ENCODE assay signal across 4 cellular contexts in the genomic region with DNA sequence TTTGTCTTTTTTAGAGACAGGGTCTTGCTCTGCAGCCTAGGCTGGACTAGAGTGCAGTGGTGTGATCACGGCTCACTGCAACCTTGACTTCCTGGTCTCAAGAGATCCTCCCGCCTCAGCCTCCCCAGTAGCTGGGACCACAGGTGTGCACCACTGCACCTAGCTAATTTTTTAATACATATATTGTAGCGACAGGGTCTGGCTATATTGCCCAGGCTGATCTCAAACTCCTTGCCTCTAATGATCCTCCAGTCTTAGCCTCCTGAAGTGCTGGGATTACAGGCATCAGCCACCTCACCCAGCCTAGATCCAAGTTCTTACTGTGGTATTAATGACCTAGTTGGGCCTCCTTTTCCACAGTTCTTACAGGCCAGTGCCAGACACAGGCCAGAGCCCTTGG.
A peak's percentile ranks its signal among the peaks of the same experiment; 100 is the strongest.
TF ChIP-seq lines count a peak whose summit lies in the region.

No MANE protein-coding gene starts in this region.

TF ChIP-seq in SK-N-SH, 30 proteins besides CTCF, POLR2A, EP300 and RAD21:
- TF ChIP-seq ELF1 (IDR thresholded peaks at IDR 0.05) = no peak
- no peak for TF ChIP-seq EZH2phosphoT487 (IDR thresholded peaks at IDR 0.05; ENCODE audit: borderline replicate concordance, low read depth)
- no peak for TF ChIP-seq RCOR1 (IDR thresholded peaks at IDR 0.05; ENCODE audit: low read length)
- TF ChIP-seq RFX5 (IDR thresholded peaks at IDR 0.05; ENCODE audit: low read length) = no peak
- TF ChIP-seq RXRA (IDR thresholded peaks at IDR 0.05; ENCODE audit: borderline replicate concordance, low read depth) = no peak
- TF ChIP-seq, protein P1, sequence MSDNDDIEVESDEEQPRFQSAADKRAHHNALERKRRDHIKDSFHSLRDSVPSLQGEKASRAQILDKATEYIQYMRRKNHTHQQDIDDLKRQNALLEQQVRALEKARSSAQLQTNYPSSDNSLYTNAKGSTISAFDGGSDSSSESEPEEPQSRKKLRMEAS (IDR thresholded peaks at IDR 0.05; ENCODE audit: low read depth) = no peak
- no peak for TF ChIP-seq CHD2 (IDR thresholded peaks at IDR 0.05; ENCODE audit: low read length, partially characterized antibody)
- TF ChIP-seq, protein P2, sequence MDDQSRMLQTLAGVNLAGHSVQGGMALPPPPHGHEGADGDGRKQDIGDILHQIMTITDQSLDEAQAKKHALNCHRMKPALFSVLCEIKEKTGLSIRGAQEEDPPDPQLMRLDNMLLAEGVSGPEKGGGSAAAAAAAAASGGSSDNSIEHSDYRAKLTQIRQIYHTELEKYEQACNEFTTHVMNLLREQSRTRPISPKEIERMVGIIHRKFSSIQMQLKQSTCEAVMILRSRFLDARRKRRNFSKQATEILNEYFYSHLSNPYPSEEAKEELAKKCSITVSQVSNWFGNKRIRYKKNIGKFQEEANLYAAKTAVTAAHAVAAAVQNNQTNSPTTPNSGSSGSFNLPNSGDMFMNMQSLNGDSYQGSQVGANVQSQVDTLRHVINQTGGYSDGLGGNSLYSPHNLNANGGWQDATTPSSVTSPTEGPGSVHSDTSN (IDR thresholded peaks at IDR 0.05) = no peak
- no peak for TF ChIP-seq GABPA (IDR thresholded peaks at IDR 0.05; ENCODE audit: low read depth)
- TF ChIP-seq FOXJ3 (CRISPR knock-in tag; IDR thresholded peaks at IDR 0.05) = no peak
- TF ChIP-seq SIN3A (IDR thresholded peaks at IDR 0.05; ENCODE audit: borderline replicate concordance, low read depth, low read length) = no peak

TF ChIP-seq in SK-N-SH treated with all-trans-retinoic acid at 6 μM for 48 hours, 23 proteins besides CTCF, POLR2A, EP300 and RAD21 (continues in another document):
- TF ChIP-seq, protein P3, sequence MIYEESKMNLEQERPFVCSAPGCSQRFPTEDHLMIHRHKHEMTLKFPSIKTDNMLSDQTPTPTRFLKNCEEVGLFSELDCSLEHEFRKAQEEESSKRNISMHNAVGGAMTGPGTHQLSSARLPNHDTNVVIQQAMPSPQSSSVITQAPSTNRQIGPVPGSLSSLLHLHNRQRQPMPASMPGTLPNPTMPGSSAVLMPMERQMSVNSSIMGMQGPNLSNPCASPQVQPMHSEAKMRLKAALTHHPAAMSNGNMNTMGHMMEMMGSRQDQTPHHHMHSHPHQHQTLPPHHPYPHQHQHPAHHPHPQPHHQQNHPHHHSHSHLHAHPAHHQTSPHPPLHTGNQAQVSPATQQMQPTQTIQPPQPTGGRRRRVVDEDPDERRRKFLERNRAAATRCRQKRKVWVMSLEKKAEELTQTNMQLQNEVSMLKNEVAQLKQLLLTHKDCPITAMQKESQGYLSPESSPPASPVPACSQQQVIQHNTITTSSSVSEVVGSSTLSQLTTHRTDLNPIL (CRISPR knock-in tag; IDR thresholded peaks at IDR 0.05; ENCODE audit: low read depth) = no peak
- TF ChIP-seq GLIS3 (CRISPR knock-in tag; IDR thresholded peaks at IDR 0.05) (no peak), BACH2 (CRISPR knock-in tag; IDR thresholded peaks at IDR 0.05; ENCODE audit: borderline replicate concordance) (no peak), RARB (CRISPR knock-in tag; IDR thresholded peaks at IDR 0.05) (no peak), ZC3H10 (CRISPR knock-in tag; IDR thresholded peaks at IDR 0.05) (no peak), ESRRG (CRISPR knock-in tag; IDR thresholded peaks at IDR 0.05) (no peak), ZNF70 (CRISPR knock-in tag; IDR thresholded peaks at IDR 0.05) (no peak), TCF4 (CRISPR knock-in tag; IDR thresholded peaks at IDR 0.05; ENCODE audit: borderline replicate concordance) (no peak), ZNF8 (CRISPR knock-in tag; IDR thresholded peaks at IDR 0.05) (no peak), TOX (CRISPR knock-in tag; IDR thresholded peaks at IDR 0.05; ENCODE audit: borderline replicate concordance) (no peak), ZNF565 (CRISPR knock-in tag; conservative IDR thresholded peaks at IDR 0.05; ENCODE audit: low read depth) (no peak), ZFP3 (CRISPR knock-in tag; IDR thresholded peaks at IDR 0.05) (no peak), PPARA (CRISPR knock-in tag; IDR thresholded peaks at IDR 0.05; ENCODE audit: borderline replicate concordance) (no peak), ZFP30 (CRISPR knock-in tag; IDR thresholded peaks at IDR 0.05) (no peak), SNAI2 (CRISPR knock-in tag; IDR thresholded peaks at IDR 0.05) (no peak)
- TF ChIP-seq, protein P4, sequence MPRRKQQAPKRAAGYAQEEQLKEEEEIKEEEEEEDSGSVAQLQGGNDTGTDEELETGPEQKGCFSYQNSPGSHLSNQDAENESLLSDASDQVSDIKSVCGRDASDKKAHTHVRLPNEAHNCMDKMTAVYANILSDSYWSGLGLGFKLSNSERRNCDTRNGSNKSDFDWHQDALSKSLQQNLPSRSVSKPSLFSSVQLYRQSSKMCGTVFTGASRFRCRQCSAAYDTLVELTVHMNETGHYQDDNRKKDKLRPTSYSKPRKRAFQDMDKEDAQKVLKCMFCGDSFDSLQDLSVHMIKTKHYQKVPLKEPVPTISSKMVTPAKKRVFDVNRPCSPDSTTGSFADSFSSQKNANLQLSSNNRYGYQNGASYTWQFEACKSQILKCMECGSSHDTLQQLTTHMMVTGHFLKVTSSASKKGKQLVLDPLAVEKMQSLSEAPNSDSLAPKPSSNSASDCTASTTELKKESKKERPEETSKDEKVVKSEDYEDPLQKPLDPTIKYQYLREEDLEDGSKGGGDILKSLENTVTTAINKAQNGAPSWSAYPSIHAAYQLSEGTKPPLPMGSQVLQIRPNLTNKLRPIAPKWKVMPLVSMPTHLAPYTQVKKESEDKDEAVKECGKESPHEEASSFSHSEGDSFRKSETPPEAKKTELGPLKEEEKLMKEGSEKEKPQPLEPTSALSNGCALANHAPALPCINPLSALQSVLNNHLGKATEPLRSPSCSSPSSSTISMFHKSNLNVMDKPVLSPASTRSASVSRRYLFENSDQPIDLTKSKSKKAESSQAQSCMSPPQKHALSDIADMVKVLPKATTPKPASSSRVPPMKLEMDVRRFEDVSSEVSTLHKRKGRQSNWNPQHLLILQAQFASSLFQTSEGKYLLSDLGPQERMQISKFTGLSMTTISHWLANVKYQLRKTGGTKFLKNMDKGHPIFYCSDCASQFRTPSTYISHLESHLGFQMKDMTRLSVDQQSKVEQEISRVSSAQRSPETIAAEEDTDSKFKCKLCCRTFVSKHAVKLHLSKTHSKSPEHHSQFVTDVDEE (CRISPR knock-in tag; IDR thresholded peaks at IDR 0.05) = no peak

TF ChIP-seq in K562, 482 proteins besides CTCF, POLR2A, EP300 and RAD21:
- TF ChIP-seq ZKSCAN8 (CRISPR knock-in tag; IDR thresholded peaks at IDR 0.05) (no peak), TSC22D4 (tag; IDR thresholded peaks at IDR 0.05) (no peak), ZNF121 (CRISPR knock-in tag; conservative IDR thresholded peaks at IDR 0.05) (peak; percentile 56), MEF2D (tag; conservative IDR thresholded peaks at IDR 0.05; ENCODE audit: low read depth) (no peak), RBM25 (IDR thresholded peaks at IDR 0.05; ENCODE audit: low read depth, low read length, severe bottlenecking) (no peak), BRD9 (IDR thresholded peaks at IDR 0.05; ENCODE audit: low read depth, partially characterized antibody) (no peak)

TF ChIP-seq in GM12891, 5 proteins besides CTCF, POLR2A, EP300 and RAD21:
- TF ChIP-seq POU2F2 (IDR thresholded peaks at IDR 0.05; ENCODE audit: low read depth, low read length) (no peak), TAF1 (IDR thresholded peaks at IDR 0.05; ENCODE audit: low read depth, low read length) (no peak), PAX5 (IDR thresholded peaks at IDR 0.05; ENCODE audit: insufficient read depth, low read length, severe bottlenecking) (no peak), SPI1 (IDR thresholded peaks at IDR 0.05; ENCODE audit: low read depth, low read length) (no peak), POLR2AphosphoS5 (IDR thresholded peaks at IDR 0.05; ENCODE audit: low read depth, low read length) (no peak)
